3 cellular contexts compared by ENCODE assay signal in the genomic region with DNA sequence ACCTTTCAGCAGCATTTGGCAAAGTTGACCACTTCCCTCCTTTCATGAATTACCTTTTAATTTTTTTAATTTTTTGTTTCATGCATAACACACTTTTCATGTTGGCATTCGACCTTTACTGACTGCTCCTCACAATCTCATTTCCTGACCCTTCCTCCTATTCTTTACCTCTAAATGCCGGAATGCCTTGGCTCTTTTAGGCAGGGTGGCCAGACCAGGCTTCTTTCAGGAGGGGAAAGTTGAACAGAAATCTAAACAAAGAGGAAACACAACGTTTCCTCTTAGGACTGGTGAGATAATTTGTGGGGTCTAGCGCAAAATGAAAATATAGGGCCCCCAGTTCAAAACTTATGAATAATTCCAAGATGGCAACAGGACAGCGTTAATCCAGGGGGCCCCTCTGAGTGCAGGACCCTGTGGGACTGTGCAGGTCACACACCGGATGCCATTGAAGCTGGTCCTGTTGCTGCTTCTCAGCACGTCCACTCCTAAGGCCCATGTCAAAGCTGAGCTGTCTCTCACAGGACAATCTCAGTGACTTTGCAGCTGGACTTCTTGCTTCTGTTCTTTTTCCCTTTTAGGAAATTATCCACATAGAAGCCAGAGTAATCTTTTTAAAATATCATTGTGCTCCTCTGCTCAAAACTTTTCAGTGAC.
TF ChIP-seq lines count a peak whose summit lies in the region.

No MANE protein-coding gene starts in this region.

TF ChIP-seq in liver, 16 proteins besides CTCF, POLR2A, EP300 and RAD21:
- no peak for TF ChIP-seq REST (IDR thresholded peaks at IDR 0.05)
- peak; percentile 67 for TF ChIP-seq NR2F2 (IDR thresholded peaks at IDR 0.05)

TF ChIP-seq in HepG2, 621 proteins besides CTCF, POLR2A, EP300 and RAD21:
- no peak for TF ChIP-seq XRCC5 (optimal IDR thresholded peaks at IDR 0.05; ENCODE audit: low read length)
- TF ChIP-seq, protein P1, sequence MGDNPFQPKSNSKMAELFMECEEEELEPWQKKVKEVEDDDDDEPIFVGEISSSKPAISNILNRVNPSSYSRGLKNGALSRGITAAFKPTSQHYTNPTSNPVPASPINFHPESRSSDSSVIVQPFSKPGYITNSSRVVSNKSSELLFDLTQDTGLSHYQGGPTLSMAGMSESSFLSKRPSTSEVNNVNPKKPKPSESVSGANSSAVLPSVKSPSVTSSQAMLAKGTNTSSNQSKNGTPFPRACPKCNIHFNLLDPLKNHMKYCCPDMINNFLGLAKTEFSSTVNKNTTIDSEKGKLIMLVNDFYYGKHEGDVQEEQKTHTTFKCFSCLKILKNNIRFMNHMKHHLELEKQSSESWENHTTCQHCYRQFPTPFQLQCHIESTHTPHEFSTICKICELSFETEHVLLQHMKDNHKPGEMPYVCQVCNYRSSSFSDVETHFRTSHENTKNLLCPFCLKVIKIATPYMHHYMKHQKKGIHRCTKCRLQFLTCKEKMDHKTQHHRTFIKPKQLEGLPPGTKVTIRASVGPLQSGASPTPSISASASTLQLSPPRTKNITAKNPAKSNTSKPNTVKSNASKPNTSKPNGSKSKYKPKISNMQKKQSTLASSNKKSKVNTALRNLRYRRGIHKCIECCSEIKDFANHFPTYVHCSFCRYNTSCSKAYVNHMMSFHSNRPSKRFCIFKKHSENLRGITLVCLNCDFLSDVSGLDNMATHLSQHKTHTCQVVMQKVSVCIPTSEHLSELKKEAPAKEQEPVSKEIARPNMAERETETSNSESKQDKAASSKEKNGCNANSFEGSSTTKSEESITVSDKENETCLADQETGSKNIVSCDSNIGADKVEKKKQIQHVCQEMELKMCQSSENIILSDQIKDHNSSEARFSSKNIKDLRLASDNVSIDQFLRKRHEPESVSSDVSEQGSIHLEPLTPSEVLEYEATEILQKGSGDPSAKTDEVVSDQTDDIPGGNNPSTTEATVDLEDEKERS (CRISPR knock-in tag; IDR thresholded peaks at IDR 0.05): no peak
- no peak for TF ChIP-seq ZSCAN25 (CRISPR knock-in tag; IDR thresholded peaks at IDR 0.05)
- no peak for TF ChIP-seq ZNF550 (CRISPR knock-in tag; IDR thresholded peaks at IDR 0.05; ENCODE audit: borderline replicate concordance)

TF ChIP-seq in endothelial cell of umbilical vein, 7 proteins besides CTCF, POLR2A, EP300 and RAD21:
- TF ChIP-seq MYC (IDR thresholded peaks at IDR 0.05; ENCODE audit: low read depth, low read length) (no peak), MAX (IDR thresholded peaks at IDR 0.05; ENCODE audit: insufficient read depth, insufficient read length) (no peak), EZH2 (IDR thresholded peaks at IDR 0.05; ENCODE audit: borderline replicate concordance, low read depth, low read length, severe bottlenecking) (no peak), GATA2 (IDR thresholded peaks at IDR 0.05; ENCODE audit: insufficient read depth, insufficient read length, low read depth, low read length) (peak; percentile 69), POLR2AphosphoS5 (IDR thresholded peaks at IDR 0.05; ENCODE audit: insufficient read depth, low read depth, low read length) (no peak), FOS (IDR thresholded peaks at IDR 0.05; ENCODE audit: borderline replicate concordance, insufficient read depth, low read length) (peak; percentile 15), JUN (IDR thresholded peaks at IDR 0.05; ENCODE audit: borderline replicate concordance, insufficient read depth, insufficient read length, low read depth) (peak; percentile 9)
